31 cellular contexts compared by ENCODE assay signal in genomic region chr14:30332374-30332773, GRCh38.
"Had no signal": no experiment of that assay in that cellular context is flagged by ENCODE, and none has a peak within 500 bp of the region (broad histone marks: within the 10 kb centered on the region; RNA-seq: fewer than 3 reads in every experiment).

No MANE protein-coding gene starts in this region.

- H3K9ac ChIP-seq: neural progenitor cell, parathyroid adenoma had no signal

- ATAC-seq: naive thymus-derived CD8-positive, alpha-beta T cell; natural killer cell treated with Interleukin-12 subunit alpha and Interleukin-12 subunit beta and Interleukin-15 and Interleukin-18, amount 100 ng/mL, for 72 hours; psoas muscle; right cardiac atrium; sciatic nerve; stimulated activated memory B cell treated with anti-CD40 and anti-IgM and Interleukin-4, amounts not matched to agents 10 μg/mL and 1 μg/mL and 100 μg/mL, for 72 hours; stimulated activated naive CD8-positive, alpha-beta T cell treated with anti-CD3 and anti-CD28 coated beads, Interleukin-15, amount 100 ng/mL, for 72 hours; stimulated activated naive CD8-positive, alpha-beta T cell treated with anti-CD3 and anti-CD28 coated beads, Interleukin-15, Interleukin-2, amounts not matched to agents 100 U/mL and 50 U/mL, for 24 hours; upper lobe of right lung had no signal

- H2AFZ ChIP-seq: neural progenitor cell, parathyroid adenoma had no signal

- H3K4me3 ChIP-seq: neural progenitor cell, ovary, psoas muscle, skin epidermis, smooth muscle cell, spleen, suprapubic skin, testis, tibial artery, transverse colon, upper lobe of right lung, vagina had no signal

- H3K79me2 ChIP-seq: parathyroid adenoma had no signal

- DNase-seq: naive B cell; naive thymus-derived CD8-positive, alpha-beta T cell; nephron progenitor cell; occipital lobe; ovary; posterior cingulate gyrus; psoas muscle; right cardiac atrium; spleen; stimulated activated CD4-positive, alpha-beta T cell treated with anti-CD3 and anti-CD28 coated beads, Interleukin-12 subunit alpha, Interleukin-12 subunit beta, amount 100 ng/mL, for 4 hours; stimulated activated CD4-positive, alpha-beta T cell treated with anti-CD3 and anti-CD28 coated beads, Interleukin-1b, Interleukin-23, amount 100 ng/mL, for 48 hours; stimulated activated CD4-positive, alpha-beta T cell treated with anti-CD3 and anti-CD28 coated beads, Interleukin-4, amount 100 ng/mL, for 1 hour; stimulated activated CD4-positive, alpha-beta T cell treated with anti-CD3 and anti-CD28 coated beads, Interleukin-4, amount 100 ng/mL, for 4 hours; stimulated activated CD8-positive, alpha-beta memory T cell treated with anti-CD3 and anti-CD28 coated beads, Interleukin-4, amount 100 ng/mL, for 48 hours; stimulated activated naive CD4-positive, alpha-beta T cell; stimulated activated naive CD8-positive, alpha-beta T cell treated with anti-CD3 and anti-CD28 coated beads, Interleukin-15, amount 100 ng/mL, for 72 hours; stimulated activated naive CD8-positive, alpha-beta T cell treated with anti-CD3 and anti-CD28 coated beads, Interleukin-15, Interleukin-2, amounts not matched to agents 100 U/mL and 50 U/mL, for 24 hours; substantia nigra; testis; tibial artery; transverse colon; upper lobe of right lung had no signal

- H3K4me2 ChIP-seq: neural progenitor cell, smooth muscle cell had no signal

- H3K27me3 ChIP-seq: neural progenitor cell, ovary, spleen, suprapubic skin, testis, tibial artery, transverse colon, upper lobe of right lung, vagina had no signal

- H3K9me3 ChIP-seq: ovary, psoas muscle, spleen, suprapubic skin, testis, tibial artery, upper lobe of right lung, vagina had no signal

- H3K36me3 ChIP-seq: neural progenitor cell, ovary, spleen, suprapubic skin, tibial artery, transverse colon, upper lobe of right lung, vagina had no signal

- H3K27ac ChIP-seq: neural progenitor cell, ovary, parathyroid adenoma, psoas muscle, skin epidermis, spleen, suprapubic skin, testis, tibial artery, transverse colon, upper lobe of right lung, vagina had no signal

- H3K4me1 ChIP-seq: neural progenitor cell, parathyroid adenoma, psoas muscle, spleen, suprapubic skin, testis, tibial artery, transverse colon, upper lobe of right lung, vagina had no signal
